In the genomic region with DNA sequence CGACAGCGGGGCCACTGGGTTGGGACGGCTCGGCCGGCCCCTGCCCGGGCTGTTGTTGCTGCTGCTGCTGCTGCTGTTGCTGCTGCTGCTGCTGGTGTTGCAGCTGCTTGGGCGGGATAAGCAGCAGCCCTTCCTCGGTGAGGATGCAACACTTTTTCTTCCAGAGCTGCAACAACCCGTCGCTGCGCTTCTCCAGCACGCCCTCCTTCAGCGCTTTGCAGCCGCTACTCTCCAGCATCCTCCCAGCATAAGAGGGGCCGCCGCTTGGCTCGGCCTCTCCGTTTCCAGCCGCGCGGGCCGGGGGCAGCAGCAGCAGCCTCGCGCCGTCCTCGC, we compare ENCODE assay signal across 7 cellular contexts. TPM values are rescaled to one million over a fixed set of nuclear protein-coding genes. Genes with fewer than 3 reads are reported as not detected.
DNase-seq lines count a peak whose midpoint lies in the region; ATAC-seq, FAIRE-seq and TF ChIP-seq lines count a peak whose summit lies in the region.

No MANE protein-coding gene starts in this region.

- H3K4me1 ChIP-seq in astrocyte (ENCODE audit: insufficient read depth, low read length), result peaks cover 33% of the 10 kb centered on the region
- H3K4me1 ChIP-seq in liver (ENCODE audit: control insufficient read depth in 4 of 4, insufficient read depth in 4 of 4, low read length in 3 of 4), result peaks cover 0 to 8% (median 1%) of the 10 kb centered on the region in 4 donors
- peaks cover 13 to 55% (median 29%) of the 10 kb centered on the region in 4 donors for H3K4me1 ChIP-seq in upper lobe of left lung

- peaks cover 89% of the 10 kb centered on the region for H3K79me2 ChIP-seq in astrocyte (ENCODE audit: insufficient read depth, low read length)

- H3K4me3 ChIP-seq in astrocyte (ENCODE audit: insufficient read depth, low read depth, low read length), result peak overlapping the region; percentile 83
- H3K4me3 ChIP-seq in liver (ENCODE audit: low read depth in 1 of 3, low read length in 3 of 3), result peak overlapping the region; percentile 50 to 86 (median 84)
- H3K4me3 ChIP-seq in upper lobe of left lung, result peak overlapping the region; percentile 66 to 80 (median 71)

- TF ChIP-seq CTCF in astrocyte (IDR thresholded peaks at IDR 0.05; ENCODE audit: insufficient read depth, low read depth, low read length), result no peak
- no peak for TF ChIP-seq CTCF in liver (IDR thresholded peaks at IDR 0.05; ENCODE audit: low read depth, low read length, missing input control)
- TF ChIP-seq CTCF in upper lobe of left lung (IDR thresholded peaks at IDR 0.05), result no peak

- peak overlapping the region; percentile 84 for H3K4me2 ChIP-seq in astrocyte (ENCODE audit: low read length)

- under 1% methylated on average over 26 of the region's 26 CpGs for WGBS in liver
- WGBS in upper lobe of left lung, 2 donors, result 0 to 1% methylated on average over 13 to 18 of the region's 26 CpGs

- H3K9ac ChIP-seq in astrocyte (ENCODE audit: low read length) (peak overlapping the region; percentile 99), liver (ENCODE audit: low read depth in 1 of 2, low read length in 2 of 2) (peak overlapping the region in 1 of 2 donors; percentile 89)

- no peak for TF ChIP-seq POLR2A in upper lobe of left lung (IDR thresholded peaks at IDR 0.05)

- H3K27ac ChIP-seq in astrocyte (ENCODE audit: low read depth, low read length) (peak overlapping the region; percentile 89), liver (ENCODE audit: low read depth in 1 of 2, low read length in 2 of 2) (peak overlapping the region; percentile 45 to 99), upper lobe of left lung (peak overlapping the region; percentile 94 to 99 (median 98))

- no peaks in the 10 kb centered on the region for H3K9me3 Mint-ChIP-seq in astrocyte (ENCODE audit: unreplicated experiment)

- peaks cover 19% of the 10 kb centered on the region for H3K36me3 ChIP-seq in astrocyte (ENCODE audit: insufficient read depth, low read length)
- H3K36me3 ChIP-seq in liver (ENCODE audit: control insufficient read depth in 4 of 4, insufficient read depth in 3 of 4, low read depth in 1 of 4, low read length in 3 of 4), result no peaks in the 10 kb centered on the region
- H3K36me3 ChIP-seq in upper lobe of left lung, result peaks cover 0 to 5% (median 0%) of the 10 kb centered on the region in 4 donors

- peak overlapping the region; percentile 97 for H3K4me3 Mint-ChIP-seq in astrocyte (ENCODE audit: unreplicated experiment)

- H3K27me3 Mint-ChIP-seq in astrocyte (ENCODE audit: low read depth, unreplicated experiment), result no peaks in the 10 kb centered on the region

- H2AFZ ChIP-seq in astrocyte (ENCODE audit: low read depth, low read length), result no peak overlapping the region

- no peak for TF ChIP-seq RAD21 in liver (IDR thresholded peaks at IDR 0.05)

- no peaks in the 10 kb centered on the region for H3K9me3 ChIP-seq in astrocyte (ENCODE audit: insufficient read depth, low read depth, low read length)
- H3K9me3 ChIP-seq in liver (ENCODE audit: control insufficient read depth in 4 of 4, low read length in 3 of 4), result no peaks in the 10 kb centered on the region
- H3K9me3 ChIP-seq in upper lobe of left lung, result no peaks in the 10 kb centered on the region

- H3K27me3 ChIP-seq in astrocyte (ENCODE audit: insufficient read depth, low read length) (no peaks in the 10 kb centered on the region), liver (ENCODE audit: control insufficient read depth in 4 of 4, insufficient read depth in 4 of 4, low read length in 3 of 4) (no peaks in the 10 kb centered on the region), upper lobe of left lung (no peaks in the 10 kb centered on the region)

- peaks cover 18% of the 10 kb centered on the region for H3K36me3 Mint-ChIP-seq in astrocyte (ENCODE audit: low read depth, unreplicated experiment)

- no peak for FAIRE-seq in astrocyte (lab: Jason Lieb, UNC)

- DNase-seq in astrocyte (ENCODE audit: low read depth) (no peak), upper lobe of left lung (peak in 1 of 2 donors; percentile 88), NCI-H1048 (lab: John Stamatoyannopoulos, UW) (no peak), GDM1 (lab: John Stamatoyannopoulos, UW) (no peak)

- peaks cover 27% of the 10 kb centered on the region for H4K20me1 ChIP-seq in astrocyte (ENCODE audit: insufficient read depth, low read length)

- H3K4me1 Mint-ChIP-seq in astrocyte (ENCODE audit: low read depth, unreplicated experiment), result peaks cover 27% of the 10 kb centered on the region

- ATAC-seq in GM19324 (IDR thresholded peaks at IDR 0.05; ENCODE audit: low FRiP score, unreplicated experiment) (peak; percentile 10), HG03558 (IDR thresholded peaks at IDR 0.05; ENCODE audit: extremely low read depth, unreplicated experiment) (peak; percentile 8), upper lobe of left lung (ENCODE audit: low FRiP score in 2 of 2) (no peak)

- H3K27ac Mint-ChIP-seq in astrocyte (ENCODE audit: unreplicated experiment), result peak overlapping the region; percentile 92

- no peak for TF ChIP-seq EP300 in upper lobe of left lung (IDR thresholded peaks at IDR 0.05)

TF ChIP-seq in liver, 16 proteins besides CTCF, POLR2A, EP300 and RAD21:
- TF ChIP-seq REST (IDR thresholded peaks at IDR 0.05) (no peak), SP1 (IDR thresholded peaks at IDR 0.05) (no peak), RXRA (IDR thresholded peaks at IDR 0.05) (no peak), NR2F2 (IDR thresholded peaks at IDR 0.05) (no peak)

RNA-seq across cellular contexts. Expression of gene PHLDA1, which starts 0.5 kb away (rescaled TPM):
- total RNA-seq in astrocyte (41.2 and 43.9 TPM in 2 replicates), liver (10 to 100 TPM in 1 of 2 donors, 1 to 10 TPM in 1; 4.5 to 11.5 TPM), upper lobe of left lung (10 to 100 TPM in 5 of 6 donors, 1 to 10 TPM in 1; 5.2 to 31.2 (median 14.0) TPM)
- polyA plus RNA-seq in liver, result 1 to 10 TPM; 2.8 to 6.9 TPM

RNA-seq across cellular contexts. Expression of gene NAP1L1, which starts 53.4 kb away (rescaled TPM):
- total RNA-seq in astrocyte (614 and 687 TPM in 2 replicates), liver (10 to 100 TPM; 38.1 to 74.7 TPM), upper lobe of left lung (100 to 1,000 TPM; 245 to 595 (median 329) TPM)
- polyA plus RNA-seq in liver, result 10 to 100 TPM; 36.6 to 46.6 TPM

Comparison
In these comparisons a context has a peak if more than half of its experiments do, and no peak if none do; other contexts are left out.
1. ATAC-seq: peak in GM19324 (single experiment) and HG03558 (single experiment); none in upper lobe of left lung (0 of 2).
2. Peak in every context shown above with its lines, with median percentiles within 50 percentile points of each other: H3K27ac ChIP-seq and H3K4me3 ChIP-seq.